In genomic region chr11:128717581-128717980, GRCh38 we compare ENCODE assay signal across 10 cellular contexts. TPM values are rescaled to one million over a fixed set of nuclear protein-coding genes. Genes with fewer than 3 reads are reported as not detected.
DNase-seq lines count a peak whose midpoint lies in the region; ATAC-seq and TF ChIP-seq lines count a peak whose summit lies in the region.
"Had no signal": no experiment of that assay in that cellular context is flagged by ENCODE, and none has a peak within 500 bp of the region (broad histone marks: within the 10 kb centered on the region; RNA-seq: fewer than 3 reads in every experiment).

No MANE protein-coding gene starts in this region.

- no peaks in the 10 kb centered on the region for H3K9me3 ChIP-seq in T-helper 17 cell (ENCODE audit: control insufficient read depth, low read length, poor library complexity, severe bottlenecking)
- H3K9me3 ChIP-seq in left lung = no peaks in the 10 kb centered on the region
- H3K9me3 ChIP-seq in subcutaneous abdominal adipose tissue (ENCODE audit: control insufficient read depth in 5 of 5, low read length in 5 of 5) = no peaks in the 10 kb centered on the region
- H3K9me3 ChIP-seq: A549 had no signal

- peak overlapping the region; percentile 90 for H3K4me3 Mint-ChIP-seq in T-helper 17 cell

- peaks cover 4% of the 10 kb centered on the region for H3K36me3 Mint-ChIP-seq in T-helper 17 cell (ENCODE audit: low read depth)

- peak; percentile 59 for DNase-seq in activated CD8-positive, alpha-beta memory T cell treated with anti-CD3 and anti-CD28 coated beads for 24 hours
- DNase-seq in activated CD8-positive, alpha-beta memory T cell treated with anti-CD3 and anti-CD28 coated beads, Interleukin-2, amount 50 U/mL, for 48 hours = no peak
- DNase-seq in T-helper 17 cell (no peak), left lung (no peak), NCI-H1694 (lab: John Stamatoyannopoulos, UW) (no peak)
- DNase-seq: NCI-H1436 treated with DMSO at 0.1 percent for 48 hours had no signal

- no peak overlapping the region for H3K9ac ChIP-seq in subcutaneous abdominal adipose tissue (ENCODE audit: low read length in 5 of 5)

- peaks cover 90% of the 10 kb centered on the region for H3K4me1 Mint-ChIP-seq in T-helper 17 cell

- TF ChIP-seq CTCF in left lung (IDR thresholded peaks at IDR 0.05) = no peak

- peak overlapping the region; percentile 73 to 94 for H3K27ac ChIP-seq in left lung
- peak overlapping the region; percentile 12 for H3K27ac ChIP-seq in subcutaneous abdominal adipose tissue (ENCODE audit: low read depth, low read length)
- H3K27ac ChIP-seq: A549 had no signal

- peak; percentile 4 for ATAC-seq in T-helper 17 cell
- ATAC-seq in left lung = no peak
- ATAC-seq in HG03469 (IDR thresholded peaks at IDR 0.05; ENCODE audit: unreplicated experiment) = no peak
- ATAC-seq in HG02642 (IDR thresholded peaks at IDR 0.05; ENCODE audit: poor library complexity, unreplicated experiment) = no peak
- ATAC-seq: A549 had no signal

- H3K4me3 ChIP-seq in left lung (no peak overlapping the region), subcutaneous abdominal adipose tissue (ENCODE audit: low read depth in 1 of 5, low read length in 5 of 5) (peak overlapping the region in 1 of 5 donors; percentile 28)
- H3K4me3 ChIP-seq: A549 had no signal

- H3K27me3 ChIP-seq in left lung (no peaks in the 10 kb centered on the region), subcutaneous abdominal adipose tissue (ENCODE audit: control insufficient read depth in 5 of 5, insufficient read depth in 4 of 5, low read length in 5 of 5) (no peaks in the 10 kb centered on the region)

- intact Hi-C loops in left lung (cut with DNase I) = no loop called here

- H3K36me3 ChIP-seq in left lung (no peaks in the 10 kb centered on the region), subcutaneous abdominal adipose tissue (ENCODE audit: control insufficient read depth in 5 of 5, insufficient read depth in 5 of 5, low read length in 5 of 5) (no peaks in the 10 kb centered on the region)

- peaks cover 40 to 99% of the 10 kb centered on the region in 2 donors for H3K4me1 ChIP-seq in left lung
- peaks cover 3 to 100% (median 62%) of the 10 kb centered on the region in 5 donors for H3K4me1 ChIP-seq in subcutaneous abdominal adipose tissue (ENCODE audit: control insufficient read depth in 5 of 5, insufficient read depth in 5 of 5, low read length in 5 of 5)
- H3K4me1 ChIP-seq: A549 had no signal

- no peaks in the 10 kb centered on the region for H3K27me3 Mint-ChIP-seq in T-helper 17 cell

- H3K27ac Mint-ChIP-seq in T-helper 17 cell = peak overlapping the region; percentile 99

RNA-seq across cellular contexts. Expression of gene FLI1, which starts 23.7 kb away (rescaled TPM):
- 100 to 1,000 TPM; 113 to 117 TPM for total RNA-seq in T-helper 17 cell
- total RNA-seq in left lung = 10 to 100 TPM; 27.4 to 53.8 TPM
